Comparison of ENCODE assay signal across 16 cellular contexts in the genomic region with DNA sequence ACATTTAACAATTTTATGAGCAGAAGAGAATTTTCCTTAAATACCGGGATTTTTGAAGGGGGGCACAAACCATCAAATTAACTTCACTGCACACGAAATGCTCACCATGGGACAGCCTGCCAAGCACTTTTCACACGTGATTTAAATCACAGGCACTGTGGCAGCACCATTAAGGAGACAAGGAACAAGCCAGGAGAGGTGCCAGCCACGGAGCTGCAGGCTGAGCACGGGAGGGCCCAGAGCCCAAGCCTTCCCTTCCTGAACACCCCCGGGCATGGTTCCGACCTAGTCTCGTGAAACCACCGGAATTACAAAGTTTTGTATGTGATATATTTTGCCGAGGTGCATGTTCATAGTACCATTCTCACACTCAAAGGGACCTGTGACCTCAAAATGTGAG. TPM values are rescaled to one million over a fixed set of nuclear protein-coding genes. Genes with fewer than 3 reads are reported as not detected.
A peak's percentile ranks its signal among the peaks of the same experiment; 100 is the strongest.
DNase-seq lines count a peak whose midpoint lies in the region; ATAC-seq and TF ChIP-seq lines count a peak whose summit lies in the region.
"Had no signal": no experiment of that assay in that cellular context is flagged by ENCODE, and none has a peak within 500 bp of the region (broad histone marks: within the 10 kb centered on the region; RNA-seq: fewer than 3 reads in every experiment).

No MANE protein-coding gene starts in this region.

- H3K27me3 Mint-ChIP-seq in T-helper 17 cell (no peaks in the 10 kb centered on the region), endodermal cell (ENCODE audit: insufficient read depth) (no peaks in the 10 kb centered on the region)

- TF ChIP-seq CTCF in endodermal cell (conservative IDR thresholded peaks at IDR 0.05) = no peak

- no peaks in the 10 kb centered on the region for H3K9me3 Mint-ChIP-seq in endodermal cell
- H3K9me3 Mint-ChIP-seq: CD14-positive monocyte; CD8-positive, alpha-beta T cell had no signal

- no peak overlapping the region for H3K4me3 Mint-ChIP-seq in T-helper 17 cell
- H3K4me3 Mint-ChIP-seq in endodermal cell = no peak overlapping the region
- H3K4me3 Mint-ChIP-seq: CD14-positive monocyte; CD8-positive, alpha-beta T cell had no signal

- H3K4me1 Mint-ChIP-seq in T-helper 17 cell (peaks cover 2% of the 10 kb centered on the region), endodermal cell (no peaks in the 10 kb centered on the region)
- H3K4me1 Mint-ChIP-seq: CD14-positive monocyte had no signal

- ATAC-seq in T-helper 17 cell (no peak), left cardiac atrium (peak; percentile 33 to 72)
- ATAC-seq: A549; CD8-positive, alpha-beta T cell had no signal

- peaks cover 85% of the 10 kb centered on the region for H3K36me3 ChIP-seq in endodermal cell (ENCODE audit: control insufficient read depth, insufficient read depth, low read length)

- intact Hi-C loops in left cardiac atrium (cut with DNase I) = no loop called here
- intact Hi-C loops in posterior vena cava (cut with DNase I) = no loop called here

- DNase-seq in T-helper 17 cell = no peak
- DNase-seq in endodermal cell = peak; percentile 19
- DNase-seq in left cardiac atrium = no peak
- peak; percentile 5 for DNase-seq in midbrain (lab: John Stamatoyannopoulos, UW)
- no peak for DNase-seq in activated naive CD4-positive, alpha-beta T cell (lab: John Stamatoyannopoulos, UW)
- DNase-seq in NCI-H2227 (lab: John Stamatoyannopoulos, UW; ENCODE audit: unreplicated experiment) = no peak
- no peak for DNase-seq in NCI-H2171 (lab: John Stamatoyannopoulos, UW)
- DNase-seq in posterior vena cava (ENCODE audit: low spot score) = no peak
- DNase-seq: CD8-positive, alpha-beta T cell; COR-L47; DMS153; DMS79 treated with DMSO at 0.1 percent for 48 hours; EL had no signal

- no peaks in the 10 kb centered on the region for H3K27me3 ChIP-seq in endodermal cell (ENCODE audit: control insufficient read depth, insufficient read depth, low read length, poor library complexity, severe bottlenecking)

- H3K9me3 ChIP-seq in T-helper 17 cell (ENCODE audit: control insufficient read depth, low read length, poor library complexity, severe bottlenecking) = no peaks in the 10 kb centered on the region
- no peaks in the 10 kb centered on the region for H3K9me3 ChIP-seq in endodermal cell (ENCODE audit: control insufficient read depth, low read length)
- H3K9me3 ChIP-seq: A549, HAP-1 had no signal

- H3K36me3 Mint-ChIP-seq in T-helper 17 cell (ENCODE audit: low read depth) = peaks cover 12% of the 10 kb centered on the region
- peaks cover 72% of the 10 kb centered on the region for H3K36me3 Mint-ChIP-seq in endodermal cell (ENCODE audit: low read depth)

- 89 to 94% methylated on average over 8 to 10 of the region's 10 CpGs for WGBS in endodermal cell (ENCODE audit: insufficient coverage in 1 of 2, insufficient read length in 1 of 2), 2 experiments

- peak overlapping the region; percentile 43 for H3K27ac Mint-ChIP-seq in T-helper 17 cell
- no peak overlapping the region for H3K27ac Mint-ChIP-seq in endodermal cell
- H3K27ac Mint-ChIP-seq: CD8-positive, alpha-beta T cell had no signal

- no peak overlapping the region for H3K4me3 ChIP-seq in endodermal cell (ENCODE audit: low read length)
- H3K4me3 ChIP-seq: A549, HAP-1 had no signal

- H3K27ac ChIP-seq in endodermal cell (ENCODE audit: low read depth, low read length) = no peak overlapping the region
- H3K27ac ChIP-seq: A549 had no signal

- no peak overlapping the region for H3K9ac ChIP-seq in endodermal cell (ENCODE audit: extremely low read depth, low read length, poor library complexity, severe bottlenecking)

- H3K4me1 ChIP-seq in endodermal cell (ENCODE audit: control insufficient read depth, insufficient read depth, low read length) = no peaks in the 10 kb centered on the region
- H3K4me1 ChIP-seq: A549, HAP-1 had no signal

RNA-seq across cellular contexts. Expression of a gene that starts 13.4 kb away (rescaled TPM):
- 10 to 100 TPM; 61.3 to 79.1 TPM for total RNA-seq in T-helper 17 cell
- 10 to 100 TPM; 45.3 to 50.2 TPM for total RNA-seq in endodermal cell
- 47.0 TPM for polyA plus RNA-seq in endodermal cell (2013, experiment 1 of 2)
- 39.2 TPM for polyA plus RNA-seq in endodermal cell (2013, experiment 2 of 2)
- 10 to 100 TPM; 59.1 to 71.6 TPM for total RNA-seq in left cardiac atrium
- 100 to 1,000 TPM in 1 of 2 donors, 10 to 100 TPM in 1; 65.9 to 112 TPM for total RNA-seq in posterior vena cava

Comparison
In these comparisons a context has a peak if more than half of its experiments do, and no peak if none do; other contexts are left out.
1. DNase-seq: peak in endodermal cell (single experiment) and midbrain (single experiment); none in T-helper 17 cell (0 of 3), left cardiac atrium (single experiment), activated naive CD4-positive, alpha-beta T cell (0 of 4), NCI-H2227 (single experiment), NCI-H2171 (single experiment) and posterior vena cava (single experiment).